Comparison of ENCODE assay signal across 1 cellular context in genomic region chr12:110927545-110927944, GRCh38.
TF ChIP-seq lines count a peak whose summit lies in the region.

No MANE protein-coding gene starts in this region.

TF ChIP-seq in HEK293, 187 proteins besides CTCF, POLR2A, EP300 and RAD21 (continued from another document):
- TF ChIP-seq TSHZ1 (tag by site-specific recombination; IDR thresholded peaks at IDR 0.05; ENCODE audit: borderline replicate concordance) (no peak), ZSCAN4 (tag by site-specific recombination; IDR thresholded peaks at IDR 0.05) (peak; percentile 91)
